In genomic region chr4:113445286-113445685, GRCh38 we compare ENCODE assay signal across 9 cellular contexts.
DNase-seq lines count a peak whose midpoint lies in the region; ATAC-seq, FAIRE-seq and TF ChIP-seq lines count a peak whose summit lies in the region.
"Had no signal": no experiment of that assay in that cellular context is flagged by ENCODE, and none has a peak within 500 bp of the region (broad histone marks: within the 10 kb centered on the region; RNA-seq: fewer than 3 reads in every experiment).

No MANE protein-coding gene starts in this region.

- H3K4me3 ChIP-seq in cardiac fibroblast (replicated peaks in 1 of 2; ENCODE audit: low read depth in 2 of 2, low read length in 2 of 2): no peak overlapping the region

- H3K27me3 Mint-ChIP-seq in stimulated activated naive CD8-positive, alpha-beta T cell treated with anti-CD3 and anti-CD28 coated beads, Interleukin-15, Interleukin-2, amounts not matched to agents 100 ng/mL and 50 ng/mL, for 24 hours: peaks cover 4% of the 10 kb centered on the region
- H3K27me3 Mint-ChIP-seq in stimulated activated naive CD8-positive, alpha-beta T cell treated with anti-CD3 and anti-CD28 coated beads, Interleukin-15, amount 100 ng/mL, for 72 hours: no peaks in the 10 kb centered on the region
- H3K27me3 Mint-ChIP-seq in mesothelial cell of epicardium (ENCODE audit: low read depth): no peaks in the 10 kb centered on the region
- H3K27me3 Mint-ChIP-seq in T-helper 2 cell treated with Interferon-gamma antibody and Interleukin-4, amounts not matched to agents 5 μg/mL and 100 μg/mL, for 36 hours (ENCODE audit: low read depth): no peaks in the 10 kb centered on the region
- H3K27me3 Mint-ChIP-seq: activated naive CD8-positive, alpha-beta T cell had no signal

- TF ChIP-seq CTCF in cardiac fibroblast (IDR thresholded peaks at IDR 0.05; ENCODE audit: low read depth, low read length): no peak
- no peak for TF ChIP-seq CTCF in mesothelial cell of epicardium (IDR thresholded peaks at IDR 0.05; ENCODE audit: unreplicated experiment)

- peaks cover 10% of the 10 kb centered on the region for H3K36me3 Mint-ChIP-seq in stimulated activated naive CD8-positive, alpha-beta T cell treated with anti-CD3 and anti-CD28 coated beads, Interleukin-15, Interleukin-2, amounts not matched to agents 100 ng/mL and 50 ng/mL, for 24 hours (ENCODE audit: low read depth)
- H3K36me3 Mint-ChIP-seq in mesothelial cell of epicardium: no peaks in the 10 kb centered on the region
- H3K36me3 Mint-ChIP-seq in T-helper 2 cell treated with Interferon-gamma antibody and Interleukin-4, amounts not matched to agents 5 μg/mL and 100 μg/mL, for 36 hours (ENCODE audit: low read depth): peaks cover 5% of the 10 kb centered on the region

- no peak overlapping the region for H3K4me3 Mint-ChIP-seq in stimulated activated naive CD8-positive, alpha-beta T cell treated with anti-CD3 and anti-CD28 coated beads, Interleukin-15, Interleukin-2, amounts not matched to agents 100 ng/mL and 50 ng/mL, for 24 hours
- H3K4me3 Mint-ChIP-seq in stimulated activated naive CD8-positive, alpha-beta T cell treated with anti-CD3 and anti-CD28 coated beads, Interleukin-15, amount 100 ng/mL, for 72 hours: no peak overlapping the region
- no peak overlapping the region for H3K4me3 Mint-ChIP-seq in mesothelial cell of epicardium
- no peak overlapping the region for H3K4me3 Mint-ChIP-seq in T-helper 2 cell treated with Interferon-gamma antibody and Interleukin-4, amounts not matched to agents 5 μg/mL and 100 μg/mL, for 36 hours

- DNase-seq in stimulated activated naive CD8-positive, alpha-beta T cell treated with anti-CD3 and anti-CD28 coated beads, Interleukin-15, amount 100 ng/mL, for 72 hours: no peak
- DNase-seq in cardiac fibroblast (ENCODE audit: low read depth in 2 of 2): peak; percentile 99 to 100
- DNase-seq in mesothelial cell of epicardium (ENCODE audit: low spot score in 2 of 2, unreplicated experiment in 2 of 2): no peak
- no peak for DNase-seq in NCI-H1092 treated with DMSO at 0.1 percent for 48 hours (lab: John Stamatoyannopoulos, UW)
- no peak for DNase-seq in glomerular visceral epithelial cell (ENCODE audit: extremely low spot score)
- DNase-seq in T-helper 2 cell treated with Interferon-gamma antibody and Interleukin-4, amounts not matched to agents 5 μg/mL and 100 μg/mL, for 36 hours (ENCODE audit: low spot score): no peak
- no peak for DNase-seq in HTR-8/SVneo (ENCODE audit: insufficient read length, low spot score)

- peaks cover 14% of the 10 kb centered on the region for H3K9me3 Mint-ChIP-seq in stimulated activated naive CD8-positive, alpha-beta T cell treated with anti-CD3 and anti-CD28 coated beads, Interleukin-15, Interleukin-2, amounts not matched to agents 100 ng/mL and 50 ng/mL, for 24 hours
- peaks cover 4 to 7% of the 10 kb centered on the region in 2 donors for H3K9me3 Mint-ChIP-seq in stimulated activated naive CD8-positive, alpha-beta T cell treated with anti-CD3 and anti-CD28 coated beads, Interleukin-15, amount 100 ng/mL, for 72 hours
- no peaks in the 10 kb centered on the region for H3K9me3 Mint-ChIP-seq in mesothelial cell of epicardium
- no peaks in the 10 kb centered on the region for H3K9me3 Mint-ChIP-seq in T-helper 2 cell treated with Interferon-gamma antibody and Interleukin-4, amounts not matched to agents 5 μg/mL and 100 μg/mL, for 36 hours

- ATAC-seq in stimulated activated naive CD8-positive, alpha-beta T cell treated with anti-CD3 and anti-CD28 coated beads, Interleukin-15, amount 100 ng/mL, for 72 hours: no peak

- H3K4me1 Mint-ChIP-seq in stimulated activated naive CD8-positive, alpha-beta T cell treated with anti-CD3 and anti-CD28 coated beads, Interleukin-15, Interleukin-2, amounts not matched to agents 100 ng/mL and 50 ng/mL, for 24 hours (ENCODE audit: low read depth): peaks cover 10% of the 10 kb centered on the region
- H3K4me1 Mint-ChIP-seq in stimulated activated naive CD8-positive, alpha-beta T cell treated with anti-CD3 and anti-CD28 coated beads, Interleukin-15, amount 100 ng/mL, for 72 hours: peaks cover 20% of the 10 kb centered on the region
- H3K4me1 Mint-ChIP-seq in mesothelial cell of epicardium: peaks cover 18% of the 10 kb centered on the region
- H3K4me1 Mint-ChIP-seq in T-helper 2 cell treated with Interferon-gamma antibody and Interleukin-4, amounts not matched to agents 5 μg/mL and 100 μg/mL, for 36 hours (ENCODE audit: low read depth): peaks cover 12% of the 10 kb centered on the region

- peak overlapping the region; percentile 64 for H3K27ac Mint-ChIP-seq in stimulated activated naive CD8-positive, alpha-beta T cell treated with anti-CD3 and anti-CD28 coated beads, Interleukin-15, Interleukin-2, amounts not matched to agents 100 ng/mL and 50 ng/mL, for 24 hours
- H3K27ac Mint-ChIP-seq in stimulated activated naive CD8-positive, alpha-beta T cell treated with anti-CD3 and anti-CD28 coated beads, Interleukin-15, amount 100 ng/mL, for 72 hours: no peak overlapping the region
- peak overlapping the region; percentile 8 for H3K27ac Mint-ChIP-seq in mesothelial cell of epicardium
- no peak overlapping the region for H3K27ac Mint-ChIP-seq in T-helper 2 cell treated with Interferon-gamma antibody and Interleukin-4, amounts not matched to agents 5 μg/mL and 100 μg/mL, for 36 hours
- H3K27ac Mint-ChIP-seq: activated naive CD8-positive, alpha-beta T cell had no signal

- no peak for FAIRE-seq in HTR-8/SVneo (lab: Jason Lieb, UNC)

Comparison
In these comparisons a context has a peak if more than half of its experiments do, and no peak if none do; other contexts are left out.
1. H3K27ac Mint-ChIP-seq: peak in stimulated activated naive CD8-positive, alpha-beta T cell treated with anti-CD3 and anti-CD28 coated beads, Interleukin-15, Interleukin-2, amounts not matched to agents 100 ng/mL and 50 ng/mL, for 24 hours (single experiment) and mesothelial cell of epicardium (single experiment); none in stimulated activated naive CD8-positive, alpha-beta T cell treated with anti-CD3 and anti-CD28 coated beads, Interleukin-15, amount 100 ng/mL, for 72 hours (0 of 2) and T-helper 2 cell treated with Interferon-gamma antibody and Interleukin-4, amounts not matched to agents 5 μg/mL and 100 μg/mL, for 36 hours (single experiment).
2. DNase-seq: peak in cardiac fibroblast (2 of 2); none in stimulated activated naive CD8-positive, alpha-beta T cell treated with anti-CD3 and anti-CD28 coated beads, Interleukin-15, amount 100 ng/mL, for 72 hours (0 of 2), mesothelial cell of epicardium (0 of 2), NCI-H1092 treated with DMSO at 0.1 percent for 48 hours (single experiment), glomerular visceral epithelial cell (single experiment), T-helper 2 cell treated with Interferon-gamma antibody and Interleukin-4, amounts not matched to agents 5 μg/mL and 100 μg/mL, for 36 hours (single experiment) and HTR-8/SVneo (single experiment).